Comparison of ENCODE assay signal across 8 cellular contexts in genomic region chr9:120841930-120842684, GRCh38. TPM values are rescaled to one million over a fixed set of nuclear protein-coding genes. Genes with fewer than 3 reads are reported as not detected.
DNase-seq lines count a peak whose midpoint lies in the region; ATAC-seq and TF ChIP-seq lines count a peak whose summit lies in the region.

No MANE protein-coding gene starts in this region.

- ATAC-seq in GM18867 (IDR thresholded peaks at IDR 0.05; ENCODE audit: unreplicated experiment) (peak; percentile 7), right lobe of liver (peak; percentile 22 to 42 (median 32)), HG03139 (IDR thresholded peaks at IDR 0.05; ENCODE audit: unreplicated experiment) (no peak)

- H3K4me3 ChIP-seq in LNCaP clone FGC (ENCODE audit: low read depth, low read length) (peak overlapping the region; percentile 61), cardiac fibroblast (replicated peaks in 1 of 2; ENCODE audit: low read depth in 2 of 2, low read length in 2 of 2) (peak overlapping the region; percentile 93 to 94), right lobe of liver (peak overlapping the region; percentile 54 to 72 (median 70))

- intact Hi-C loops in right lobe of liver (cut with DNase I): no loop called here

- peaks cover 36% of the 10 kb centered on the region for H3K36me3 Mint-ChIP-seq in type B pancreatic cell

- H3K9me3 ChIP-seq in right lobe of liver: no peaks in the 10 kb centered on the region

- peaks cover 24% of the 10 kb centered on the region for H3K4me1 Mint-ChIP-seq in type B pancreatic cell (ENCODE audit: unreplicated experiment)

- H3K36me3 ChIP-seq in right lobe of liver: peaks cover 0 to 5% (median 0%) of the 10 kb centered on the region in 4 donors

- DNase-seq in LNCaP clone FGC (ENCODE audit: low read depth) (no peak), cardiac fibroblast (ENCODE audit: low read depth in 2 of 2) (peak in 1 of 2 donors; percentile 18), right lobe of liver (no peak), type B pancreatic cell (ENCODE audit: extremely low spot score, unreplicated experiment) (no peak), KG1 (lab: John Stamatoyannopoulos, UW) (no peak)

- H3K27me3 ChIP-seq in right lobe of liver: no peaks in the 10 kb centered on the region

- TF ChIP-seq CTCF in 22Rv1 (IDR thresholded peaks at IDR 0.05) (no peak), LNCaP clone FGC (IDR thresholded peaks at IDR 0.05; ENCODE audit: control insufficient read depth, extremely low read depth, insufficient read depth) (no peak), cardiac fibroblast (IDR thresholded peaks at IDR 0.05; ENCODE audit: low read depth, low read length) (no peak), right lobe of liver (IDR thresholded peaks at IDR 0.05) (no peak), type B pancreatic cell (conservative IDR thresholded peaks at IDR 0.05) (no peak)

- H3K9me3 Mint-ChIP-seq in type B pancreatic cell: peaks cover 4% of the 10 kb centered on the region

- no peak for TF ChIP-seq POLR2A in right lobe of liver (IDR thresholded peaks at IDR 0.05)

- 29% methylated on average over 18 of the region's 18 CpGs for WGBS in right lobe of liver (ENCODE audit: insufficient coverage, low coverage, low lambda C conversion rate, missing lambda C conversion rate)

- H3K4me1 ChIP-seq in right lobe of liver: peaks cover 0 to 6% (median 0%) of the 10 kb centered on the region in 4 donors

- H3K27ac Mint-ChIP-seq in type B pancreatic cell: peak overlapping the region; percentile 91

- H3K27ac ChIP-seq in 22Rv1 (peak overlapping the region; percentile 91), right lobe of liver (peak overlapping the region; percentile 60 to 91 (median 63))

- H3K4me3 Mint-ChIP-seq in type B pancreatic cell: peak overlapping the region; percentile 96

- no peaks in the 10 kb centered on the region for H3K27me3 Mint-ChIP-seq in type B pancreatic cell

RNA-seq across cellular contexts. Expression of gene PSMD5, which starts 0.6 kb away (rescaled TPM):
- total RNA-seq in right lobe of liver (10 to 100 TPM; 14.1 to 29.2 (median 21.5) TPM), type B pancreatic cell (ENCODE audit: low replicate concordance) (43.6 and 45.2 TPM in 2 replicates)

RNA-seq across cellular contexts. Expression of gene PHF19, which starts 34.9 kb away (rescaled TPM):
- 1 to 10 TPM; 2.2 to 8.0 (median 5.2) TPM for total RNA-seq in right lobe of liver
- total RNA-seq in type B pancreatic cell (ENCODE audit: low replicate concordance): 31.0 and 39.6 TPM in 2 replicates

RNA-seq across cellular contexts. Expression of gene FBXW2, which starts 48.9 kb away (rescaled TPM):
- total RNA-seq in right lobe of liver (10 to 100 TPM; 26.5 to 42.5 (median 35.6) TPM), type B pancreatic cell (ENCODE audit: low replicate concordance) (67.7 and 68.2 TPM in 2 replicates)
